13 cellular contexts compared by ENCODE assay signal in the genomic region with DNA sequence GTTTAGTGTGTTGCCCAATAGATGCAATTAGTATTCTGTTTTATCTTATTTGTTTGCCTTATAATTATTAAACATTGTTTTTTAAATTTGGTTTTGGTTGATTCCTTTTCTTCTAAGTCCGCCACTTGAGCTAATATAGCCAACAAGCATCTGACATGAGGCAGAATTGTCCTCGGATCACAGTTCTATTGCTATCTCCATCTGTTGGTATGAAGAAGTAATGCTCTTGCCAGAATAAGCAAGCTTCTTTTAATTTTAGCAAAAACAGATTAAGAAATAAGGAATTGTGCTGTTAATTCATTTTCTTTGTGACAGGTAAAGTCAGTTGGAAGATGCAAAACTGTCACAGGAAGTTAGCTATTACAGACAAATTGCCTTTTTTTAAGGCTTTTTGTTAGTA. TPM values are rescaled to one million over a fixed set of nuclear protein-coding genes. Genes with fewer than 3 reads are reported as not detected.
DNase-seq lines count a peak whose midpoint lies in the region; ATAC-seq and TF ChIP-seq lines count a peak whose summit lies in the region.
"Had no signal": no experiment of that assay in that cellular context is flagged by ENCODE, and none has a peak within 500 bp of the region (broad histone marks: within the 10 kb centered on the region; RNA-seq: fewer than 3 reads in every experiment).

No MANE protein-coding gene starts in this region.

- intact Hi-C loops in Right ventricle myocardium superior (cut with DNase I): no loop called here

- no peaks in the 10 kb centered on the region for H4K20me1 ChIP-seq in SK-N-SH (ENCODE audit: insufficient read depth)

- no peaks in the 10 kb centered on the region for H3K36me3 ChIP-seq in cardiac muscle cell
- H3K36me3 ChIP-seq in SK-N-SH (replicated peaks in 1 of 2; ENCODE audit: control insufficient read depth in 1 of 2, insufficient read depth in 2 of 2, low read length in 1 of 2): no peaks in the 10 kb centered on the region

- H2AFZ ChIP-seq in SK-N-SH (ENCODE audit: low read depth): no peak overlapping the region

- DNase-seq in cardiac muscle cell (ENCODE audit: low read depth in 1 of 2, low spot score in 1 of 2) (peak in 1 of 2 donors; percentile 29), Right ventricle myocardium superior (no peak), SK-N-SH (no peak), fibroblast of villous mesenchyme (ENCODE audit: low read depth) (peak; percentile 8), GM10266 (ENCODE audit: extremely low spot score) (no peak), GF-D8 (lab: John Stamatoyannopoulos, UW) (no peak), amniotic stem cell (lab: John Stamatoyannopoulos, UW) (no peak), NCI-H1092 treated with DMSO at 0.1 percent for 48 hours (lab: John Stamatoyannopoulos, UW) (no peak)
- DNase-seq: activated CD8-positive, alpha-beta memory T cell treated with anti-CD3 and anti-CD28 coated beads, Interleukin-2, amount 50 U/mL, for 4 hours; aorta; NCI-H1930; stimulated activated CD4-positive, alpha-beta T cell treated with anti-CD3 and anti-CD28 coated beads, Interleukin-2, amount 100 ng/mL, for 48 hours had no signal

- TF ChIP-seq CTCF in cardiac muscle cell (IDR thresholded peaks at IDR 0.05; ENCODE audit: low read depth, low read length): peak; percentile 11
- peak; percentile 41 for TF ChIP-seq CTCF in SK-N-SH (IDR thresholded peaks at IDR 0.05)
- no peak for TF ChIP-seq CTCF in fibroblast of villous mesenchyme (IDR thresholded peaks at IDR 0.05; ENCODE audit: insufficient read depth, low read depth, low read length)
- no peak for TF ChIP-seq CTCF in GM10266 (IDR thresholded peaks at IDR 0.05; ENCODE audit: control insufficient read depth, insufficient read depth, low read depth, missing control alignments)

- H3K4me3 ChIP-seq in cardiac muscle cell (no peak overlapping the region), SK-N-SH (ENCODE audit: low read depth in 2 of 2, low read length in 1 of 2) (no peak overlapping the region), fibroblast of villous mesenchyme (ENCODE audit: low read depth, low read length) (no peak overlapping the region)

- CTCF ChIA-PET in SK-N-SH (lab: Yijun Ruan, JAX): interaction anchor here (0.6 to 1.8 kb wide), 8 partner anchors 8 to 400 kb away, joined by 3 to 10 read pairs (median 3); no protein-coding TSS in a partner anchor

- TF ChIP-seq RAD21 in SK-N-SH (IDR thresholded peaks at IDR 0.05; ENCODE audit: low read length): 0 out of 2 replicates have a peak, but pooled peaks have one; percentile 14

- 87% methylated on average over 2 of the region's 2 CpGs for WGBS in SK-N-SH (ENCODE audit: low lambda C conversion rate)

- peaks cover 7% of the 10 kb centered on the region for H3F3A ChIP-seq in SK-N-SH (replicated peaks; ENCODE audit: insufficient read depth)

- H3K9me2 ChIP-seq in SK-N-SH: no peaks in the 10 kb centered on the region

- H3K4me1 ChIP-seq in cardiac muscle cell (ENCODE audit: low read depth) (peaks cover 1% of the 10 kb centered on the region), SK-N-SH (ENCODE audit: control insufficient read depth in 1 of 2, insufficient read depth in 2 of 2, low read depth in 1 of 2, low read length in 1 of 2) (peaks cover 2 to 3% of the 10 kb centered on the region in 2 experiments; a peak in 2 of 4 replicates)

- no peak overlapping the region for H3K27ac ChIP-seq in cardiac muscle cell
- no peak overlapping the region for H3K27ac ChIP-seq in SK-N-SH (ENCODE audit: low read depth in 2 of 2, low read length in 1 of 2)
- H3K27ac ChIP-seq: epithelial cell of prostate had no signal

- no peaks in the 10 kb centered on the region for H3K9me3 ChIP-seq in cardiac muscle cell (ENCODE audit: low read depth)
- H3K9me3 ChIP-seq in SK-N-SH: no peaks in the 10 kb centered on the region

- H3K4me2 ChIP-seq in SK-N-SH: no peak overlapping the region

- no peak overlapping the region for H3K9ac ChIP-seq in SK-N-SH

- peaks cover 5% of the 10 kb centered on the region; the same call in 1 of the 2 replicates for H3K79me2 ChIP-seq in SK-N-SH (ENCODE audit: insufficient read depth)

- POLR2A ChIA-PET in SK-N-SH (lab: Yijun Ruan, JAX): interaction anchor here (1.6 kb wide), 1 partner anchor 55 kb away, joined by 5 read pairs; the partner anchor contains the start of genes R3HDM1 and ZRANB3

- ATAC-seq in Right ventricle myocardium superior (ENCODE audit: poor library complexity): no peak

- H3K27me3 ChIP-seq in cardiac muscle cell (no peaks in the 10 kb centered on the region), SK-N-SH (ENCODE audit: insufficient read depth) (no peaks in the 10 kb centered on the region)

- no peak for TF ChIP-seq EP300 in SK-N-SH (IDR thresholded peaks at IDR 0.05; ENCODE audit: borderline replicate concordance in 1 of 2, low read depth in 1 of 2, low read length in 1 of 2)

TF ChIP-seq in SK-N-SH, 30 proteins besides CTCF, POLR2A, EP300 and RAD21:
- no peak for TF ChIP-seq CHD2 (IDR thresholded peaks at IDR 0.05; ENCODE audit: low read length, partially characterized antibody)

RNA-seq across cellular contexts. Expression of gene R3HDM1, which starts 54.3 kb away (rescaled TPM):
- 11.9 and 24.8 TPM in 2 replicates for total RNA-seq in cardiac muscle cell
- polyA plus RNA-seq in cardiac muscle cell: 30.6 and 32.7 TPM in 2 replicates
- total RNA-seq in Right ventricle myocardium superior: 12.5 TPM
- 38.2 and 56.8 TPM in 2 replicates for polyA plus RNA-seq in SK-N-SH (2012; rRNA removed)
- 29.3 and 38.9 TPM in 2 replicates for polyA plus RNA-seq in SK-N-SH (2012; cell fraction: cytosol; rRNA removed)
- 24.3 and 45.2 TPM in 2 replicates for polyA plus RNA-seq in SK-N-SH (2012; cell fraction: nucleus; rRNA removed)
- 12.9 and 13.8 TPM in 2 replicates for total RNA-seq in fibroblast of villous mesenchyme

RNA-seq across cellular contexts. Expression of gene ZRANB3, which starts 54.6 kb away (rescaled TPM):
- total RNA-seq in cardiac muscle cell: 5.0 and 8.8 TPM in 2 replicates
- polyA plus RNA-seq in cardiac muscle cell: 3.9 and 5.6 TPM in 2 replicates
- total RNA-seq in Right ventricle myocardium superior: 1.7 TPM
- polyA plus RNA-seq in SK-N-SH (2012; rRNA removed): 4.1 and 5.6 TPM in 2 replicates
- 6.1 and 6.2 TPM in 2 replicates for polyA plus RNA-seq in SK-N-SH (2012; cell fraction: cytosol; rRNA removed)
- 1.5 and 3.9 TPM in 2 replicates for polyA plus RNA-seq in SK-N-SH (2012; cell fraction: nucleus; rRNA removed)
- total RNA-seq in fibroblast of villous mesenchyme: 4.8 and 9.1 TPM in 2 replicates

Comparison
In these comparisons a context has a peak if more than half of its experiments do, and no peak if none do; other contexts are left out.
1. CTCF ChIP-seq: peak in cardiac muscle cell (single experiment) and SK-N-SH (single experiment); none in fibroblast of villous mesenchyme (single experiment) and GM10266 (single experiment).